Comparison of ENCODE assay signal across 2 cellular contexts in genomic region chr17:39954876-39955275, GRCh38.
TF ChIP-seq lines count a peak whose summit lies in the region.

No MANE protein-coding gene starts in this region.

TF ChIP-seq in HEK293, 187 proteins besides CTCF, POLR2A, EP300 and RAD21 (continued from another document):
- TF ChIP-seq PRDM10 (tag by site-specific recombination; IDR thresholded peaks at IDR 0.05) = peak; percentile 41; the same call in 1 of the 2 replicates

TF ChIP-seq in WTC11, 78 proteins besides CTCF, POLR2A, EP300 and RAD21 (continued from another document):
- TF ChIP-seq SOX15 (CRISPR knock-in tag; IDR thresholded peaks at IDR 0.05) = no peak
TF ChIP-seq in WTC11: peak in this region for 0.
